1 cellular context compared by ENCODE assay signal in the genomic region with DNA sequence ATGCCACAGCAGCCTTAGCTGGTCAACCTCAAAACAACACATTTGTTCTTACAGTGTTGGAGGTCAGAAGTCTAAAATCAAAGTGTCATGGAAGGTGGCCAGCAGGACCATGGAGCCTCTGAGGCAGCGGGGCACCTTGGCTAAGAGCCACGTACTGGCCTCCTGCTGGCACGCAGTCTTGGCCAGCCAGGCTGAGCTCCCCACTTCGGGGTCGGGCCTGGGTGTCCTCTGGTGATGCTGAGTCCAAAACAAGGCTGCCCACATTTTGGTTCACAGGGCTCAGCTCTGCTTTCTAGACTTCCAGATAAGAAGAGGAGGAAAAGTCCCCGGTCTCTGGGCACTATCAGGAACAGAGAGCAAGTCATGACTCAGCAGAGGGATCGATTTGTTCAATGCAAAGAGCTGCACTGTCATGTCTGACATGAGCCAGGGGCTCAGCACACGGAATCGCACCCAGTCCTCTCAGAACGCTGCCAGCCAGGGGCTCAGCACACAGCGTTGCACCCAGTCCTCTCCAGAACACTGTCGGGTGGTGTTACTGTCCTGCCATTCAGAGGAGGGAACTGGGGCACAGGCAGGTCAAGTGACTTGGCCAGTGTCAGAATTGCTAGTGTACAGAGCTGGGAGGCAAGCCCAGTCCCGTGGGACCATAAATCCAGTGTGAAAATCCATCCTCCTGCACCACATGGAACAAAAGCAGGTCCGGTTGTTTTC.
TF ChIP-seq lines count a peak whose summit lies in the region.

No MANE protein-coding gene starts in this region.

TF ChIP-seq in endothelial cell of umbilical vein, 7 proteins besides CTCF, POLR2A, EP300 and RAD21:
- TF ChIP-seq EZH2 (IDR thresholded peaks at IDR 0.05; ENCODE audit: borderline replicate concordance, low read depth, low read length, severe bottlenecking) (no peak), GATA2 (IDR thresholded peaks at IDR 0.05; ENCODE audit: insufficient read depth, insufficient read length, low read depth, low read length) (no peak)
- TF ChIP-seq, protein P1, sequence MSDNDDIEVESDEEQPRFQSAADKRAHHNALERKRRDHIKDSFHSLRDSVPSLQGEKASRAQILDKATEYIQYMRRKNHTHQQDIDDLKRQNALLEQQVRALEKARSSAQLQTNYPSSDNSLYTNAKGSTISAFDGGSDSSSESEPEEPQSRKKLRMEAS (IDR thresholded peaks at IDR 0.05; ENCODE audit: insufficient read depth, insufficient read length): no peak
